Comparison of ENCODE assay signal across 2 cellular contexts in genomic region chr9:136193891-136194279, GRCh38.
TF ChIP-seq lines count a peak whose summit lies in the region.

No MANE protein-coding gene starts in this region.

TF ChIP-seq in H1, 55 proteins besides CTCF, POLR2A, EP300 and RAD21:
- peak; percentile 89 for TF ChIP-seq E2F6 (IDR thresholded peaks at IDR 0.05)
- TF ChIP-seq TAF1 (IDR thresholded peaks at IDR 0.05; ENCODE audit: low read depth, low read length): no peak
- peak; percentile 85 for TF ChIP-seq MAX (IDR thresholded peaks at IDR 0.05)
- TF ChIP-seq HDAC6 (IDR thresholded peaks at IDR 0.05; ENCODE audit: low read depth, low read length): no peak
- peak; percentile 26; the same call in 1 of the 2 replicates for TF ChIP-seq SUZ12 (IDR thresholded peaks at IDR 0.05; ENCODE audit: low read length)
- peak; percentile 9 for TF ChIP-seq KDM4A (IDR thresholded peaks at IDR 0.05; ENCODE audit: low read depth, low read length, severe bottlenecking)
- TF ChIP-seq RFX5 (IDR thresholded peaks at IDR 0.05; ENCODE audit: borderline replicate concordance, low read depth, low read length): no peak

TF ChIP-seq in neural cell, 6 proteins besides CTCF, POLR2A, EP300 and RAD21:
- TF ChIP-seq EZH2 (IDR thresholded peaks at IDR 0.05; ENCODE audit: borderline replicate concordance, insufficient read depth, low read length, poor library complexity, severe bottlenecking): peak; percentile 29
- no peak for TF ChIP-seq SMC3 (conservative IDR thresholded peaks at IDR 0.05; ENCODE audit: poor library complexity)
